In genomic region chr16:10736926-10737625, GRCh38 we compare ENCODE assay signal across 8 cellular contexts. TPM values are rescaled to one million over a fixed set of nuclear protein-coding genes. Genes with fewer than 3 reads are reported as not detected.
DNase-seq lines count a peak whose midpoint lies in the region; ATAC-seq and TF ChIP-seq lines count a peak whose summit lies in the region.

No MANE protein-coding gene starts in this region.

- H3K4me3 ChIP-seq in heart left ventricle: peak overlapping the region in 6 of 12 donors; percentile 2 to 22 (median 10)
- H3K4me3 ChIP-seq in vagina: no peak overlapping the region

- DNase-seq in AML-193 (lab: John Stamatoyannopoulos, UW): peak; percentile 53 to 72
- peak; percentile 8 for DNase-seq in NCI-H1417 treated with DMSO at 0.1 percent for 48 hours (lab: John Stamatoyannopoulos, UW)
- peak; percentile 54 for DNase-seq in SW480 (ENCODE audit: low spot score)
- peak; percentile 33 for DNase-seq in activated naive CD8-positive, alpha-beta T cell treated with anti-CD3 and anti-CD28 coated beads, Interleukin-2, amount 50 U/mL, for 16 hours (ENCODE audit: low read depth, low spot score)
- DNase-seq in heart left ventricle: peak in 4 of 5 donors; percentile 44 to 68 (median 63)
- peak; percentile 53 for DNase-seq in progenitor cell of endocrine pancreas (ENCODE audit: low spot score, unreplicated experiment)
- DNase-seq in vagina (ENCODE audit: extremely low spot score in 2 of 2): peak; percentile 16 to 84

- H3K36me3 ChIP-seq in heart left ventricle: no peaks in the 10 kb centered on the region
- no peaks in the 10 kb centered on the region for H3K36me3 ChIP-seq in vagina

- intact Hi-C loops in heart left ventricle (cut with DNase I) (loop anchor here (1.0 to 10.0 kb wide), 16 partner anchors 155 to 482 kb away; partner anchors contain the start of genes EMP2 (in 2 of the 10) and ATF7IP2 (in 1 of the 10)), vagina (cut with DNase I) (loop anchor here (5.0 kb wide), 2 partner anchors 200 to 220 kb away; no protein-coding TSS in a partner anchor)

- peaks cover 5 to 24% (median 18%) of the 10 kb centered on the region in 12 donors for H3K4me1 ChIP-seq in heart left ventricle
- peaks cover 11% of the 10 kb centered on the region for H3K4me1 ChIP-seq in vagina

- TF ChIP-seq CTCF in heart left ventricle (IDR thresholded peaks at IDR 0.05): peak; percentile 88 to 96 (median 94)
- peak; percentile 94 for TF ChIP-seq CTCF in progenitor cell of endocrine pancreas (IDR thresholded peaks at IDR 0.05; ENCODE audit: unreplicated experiment)
- TF ChIP-seq CTCF in vagina (IDR thresholded peaks at IDR 0.05): peak; percentile 82 to 90 (median 85)

- no peaks in the 10 kb centered on the region for H3K27me3 Mint-ChIP-seq in progenitor cell of endocrine pancreas

- peaks cover 0 to 10% (median 0%) of the 10 kb centered on the region in 12 donors for H3K9me3 ChIP-seq in heart left ventricle
- no peaks in the 10 kb centered on the region for H3K9me3 ChIP-seq in vagina

- no peak overlapping the region for H3K4me3 Mint-ChIP-seq in progenitor cell of endocrine pancreas (ENCODE audit: low read depth)

- no peaks in the 10 kb centered on the region for H3K36me3 Mint-ChIP-seq in progenitor cell of endocrine pancreas (ENCODE audit: insufficient read depth)

- H3K27me3 ChIP-seq in heart left ventricle (no peaks in the 10 kb centered on the region), vagina (no peaks in the 10 kb centered on the region)

- TF ChIP-seq POLR2A in heart left ventricle (IDR thresholded peaks at IDR 0.05) (no peak), vagina (IDR thresholded peaks at IDR 0.05) (no peak)

- no peak overlapping the region for H3K27ac Mint-ChIP-seq in progenitor cell of endocrine pancreas

- ATAC-seq in GM21381 (IDR thresholded peaks at IDR 0.05; ENCODE audit: unreplicated experiment) (peak; percentile 35), heart left ventricle (peak; percentile 19 to 63 (median 55))

- H3K27ac ChIP-seq in heart left ventricle (peak overlapping the region in 11 of 12 donors; percentile 68 to 94 (median 85)), vagina (peak overlapping the region; percentile 35)

- 32 to 40% (median 37%) methylated on average over 15 of the region's 15 CpGs for WGBS in heart left ventricle, 4 donors

- H3K4me1 Mint-ChIP-seq in progenitor cell of endocrine pancreas (ENCODE audit: low read depth): peaks cover 3% of the 10 kb centered on the region

- peaks cover 3% of the 10 kb centered on the region for H3K9me3 Mint-ChIP-seq in progenitor cell of endocrine pancreas (ENCODE audit: low read depth)

RNA-seq across cellular contexts. Expression of gene NUBP1, which starts 6.6 kb away (rescaled TPM):
- 10 to 100 TPM; 34.0 to 54.8 (median 47.9) TPM for total RNA-seq in heart left ventricle
- polyA plus RNA-seq in heart left ventricle: 10 to 100 TPM; 54.5 to 60.0 TPM
- total RNA-seq in progenitor cell of endocrine pancreas: 28.1 TPM in 2 replicates
- 20.9 TPM for total RNA-seq in vagina

RNA-seq across cellular contexts. Expression of gene TEKT5, which starts 42.3 kb away (rescaled TPM):
- total RNA-seq in heart left ventricle (1 to 10 TPM in 1 of 9 donors, under 1 TPM in 1, not detected in 7; 0.51 to 2.8 TPM), progenitor cell of endocrine pancreas (0.29 and 0.58 TPM in 2 replicates), vagina (not detected)
- not detected for polyA plus RNA-seq in heart left ventricle

Comparison
In these comparisons a context has a peak if more than half of its experiments do, and no peak if none do; other contexts are left out.
1. DNase-seq: peak in every context shown above with its lines; median percentile 63 in heart left ventricle; 62 in AML-193; 54 in SW480; 53 in progenitor cell of endocrine pancreas; 50 in vagina; 33 in activated naive CD8-positive, alpha-beta T cell treated with anti-CD3 and anti-CD28 coated beads, Interleukin-2, amount 50 U/mL, for 16 hours; 8 in NCI-H1417 treated with DMSO at 0.1 percent for 48 hours.